ENCODE assay signal across 11 cellular contexts in genomic region chr6:16413399-16413798, GRCh38.
DNase-seq lines count a peak whose midpoint lies in the region; ATAC-seq and TF ChIP-seq lines count a peak whose summit lies in the region.
"Had no signal": no experiment of that assay in that cellular context is flagged by ENCODE, and none has a peak within 500 bp of the region (broad histone marks: within the 10 kb centered on the region; RNA-seq: fewer than 3 reads in every experiment).

No MANE protein-coding gene starts in this region.

- H3K4me1 ChIP-seq in ACC112 (ENCODE audit: control insufficient read depth, insufficient read depth, low read length, unreplicated experiment) (peaks cover 16% of the 10 kb centered on the region), hepatocyte (ENCODE audit: insufficient read depth) (peaks cover 5% of the 10 kb centered on the region)

- H3K4me3 ChIP-seq in ACC112 (ENCODE audit: low read depth, low read length) (peak overlapping the region; percentile 55), hepatocyte (no peak overlapping the region)

- no peaks in the 10 kb centered on the region for H4K20me1 ChIP-seq in hepatocyte (ENCODE audit: insufficient read depth, poor library complexity, severe bottlenecking)

- no peaks in the 10 kb centered on the region for H3K9me3 ChIP-seq in hepatocyte (ENCODE audit: low read depth)

- H3K36me3 ChIP-seq in ACC112 (ENCODE audit: insufficient read depth, low read length) (no peaks in the 10 kb centered on the region), hepatocyte (replicated peaks; ENCODE audit: insufficient read depth, low read depth) (no peaks in the 10 kb centered on the region)

- H3K27me3 ChIP-seq in ACC112 (ENCODE audit: insufficient read depth, low read length) (no peaks in the 10 kb centered on the region), hepatocyte (no peaks in the 10 kb centered on the region)

- DNase-seq in NAMALWA (ENCODE audit: low spot score) (peak; percentile 56), astrocyte of the hippocampus (ENCODE audit: low read depth, low spot score) (peak; percentile 42), NCI-H526 (lab: John Stamatoyannopoulos, UW) (no peak), hepatocyte (ENCODE audit: low spot score) (no peak), NCI-H1417 treated with DMSO at 0.1 percent for 48 hours (lab: John Stamatoyannopoulos, UW) (no peak), hypothalamus (lab: John Stamatoyannopoulos, UW) (no peak)
- DNase-seq: activated CD4-positive, CD25-positive, alpha-beta regulatory T cell treated with anti-CD3 and anti-CD28 coated beads, Interleukin-2, amount 50 U/mL, for 72 hours; effector CD8-positive, alpha-beta T cell; left colon had no signal

- H3K79me2 ChIP-seq in ACC112 (ENCODE audit: control insufficient read depth, insufficient read depth, low read length, unreplicated experiment) (no peaks in the 10 kb centered on the region), hepatocyte (no peaks in the 10 kb centered on the region)

- H2AFZ ChIP-seq in ACC112 (ENCODE audit: low read length, unreplicated experiment) (no peak overlapping the region), hepatocyte (no peak overlapping the region)

- H3K4me2 ChIP-seq in hepatocyte: no peak overlapping the region

- no peak overlapping the region for H3K27ac ChIP-seq in ACC112 (ENCODE audit: low read depth, low read length)
- H3K27ac ChIP-seq in hepatocyte: no peak overlapping the region

- 83% methylated on average over 4 of the region's 4 CpGs for WGBS in hepatocyte (ENCODE audit: low lambda C conversion rate, missing lambda C conversion rate)

- H3K9me2 ChIP-seq in hepatocyte (replicated peaks; ENCODE audit: insufficient read depth): no peaks in the 10 kb centered on the region

- TF ChIP-seq CTCF in hepatocyte (IDR thresholded peaks at IDR 0.05; ENCODE audit: poor library complexity): no peak

- ATAC-seq in GM18909 (IDR thresholded peaks at IDR 0.05; ENCODE audit: poor library complexity, unreplicated experiment): peak; percentile 43
- ATAC-seq: left colon had no signal

Comparison
In these comparisons a context has a peak if more than half of its experiments do, and no peak if none do; other contexts are left out.
1. DNase-seq: peak in NAMALWA (single experiment) and astrocyte of the hippocampus (single experiment); none in NCI-H526 (0 of 2), hepatocyte (single experiment), NCI-H1417 treated with DMSO at 0.1 percent for 48 hours (single experiment) and hypothalamus (0 of 51).